8 cellular contexts compared by ENCODE assay signal in the genomic region with DNA sequence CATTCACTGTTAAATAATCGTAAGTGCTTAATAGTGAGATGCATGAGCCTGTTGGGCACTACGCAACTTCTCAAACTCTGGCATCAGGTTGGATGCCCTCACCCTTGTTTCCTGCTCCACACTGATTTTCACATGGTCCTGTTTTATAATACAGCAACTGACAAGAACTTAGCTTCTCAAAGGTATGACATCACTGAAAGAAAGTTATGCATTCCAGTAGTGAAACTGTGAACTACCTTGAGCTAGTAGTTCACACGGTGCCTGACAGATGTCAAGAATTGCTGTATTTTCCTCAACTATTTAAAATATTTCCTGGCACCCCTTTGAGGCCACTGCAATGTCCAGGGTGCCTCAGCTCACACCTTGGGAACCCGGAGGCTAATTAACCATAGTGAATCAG.
DNase-seq lines count a peak whose midpoint lies in the region; ATAC-seq and TF ChIP-seq lines count a peak whose summit lies in the region.
"Had no signal": no experiment of that assay in that cellular context is flagged by ENCODE, and none has a peak within 500 bp of the region (broad histone marks: within the 10 kb centered on the region; RNA-seq: fewer than 3 reads in every experiment).

No MANE protein-coding gene starts in this region.

- peaks cover 2% of the 10 kb centered on the region for H3K4me1 Mint-ChIP-seq in osteocyte (ENCODE audit: unreplicated experiment)

- ATAC-seq in GM18508 (IDR thresholded peaks at IDR 0.05; ENCODE audit: insufficient read depth, unreplicated experiment), result peak; percentile 69
- ATAC-seq in GM19351 (IDR thresholded peaks at IDR 0.05; ENCODE audit: unreplicated experiment), result peak; percentile 87
- peak; percentile 90 for ATAC-seq in HG02852 (IDR thresholded peaks at IDR 0.05; ENCODE audit: unreplicated experiment)
- peak; percentile 68 for ATAC-seq in HG03575 (IDR thresholded peaks at IDR 0.05; ENCODE audit: extremely low read depth, insufficient number of reproducible peaks, low FRiP score, unreplicated experiment)

- no peaks in the 10 kb centered on the region for H3K36me3 Mint-ChIP-seq in osteocyte (ENCODE audit: unreplicated experiment)

- TF ChIP-seq CTCF in osteocyte (IDR thresholded peaks at IDR 0.05), result no peak

- H3K4me3 Mint-ChIP-seq in osteocyte (ENCODE audit: unreplicated experiment), result no peak overlapping the region

- H3K9me3 Mint-ChIP-seq in osteocyte (ENCODE audit: unreplicated experiment), result no peaks in the 10 kb centered on the region

- H3K27me3 Mint-ChIP-seq in osteocyte (ENCODE audit: unreplicated experiment), result peaks cover 9% of the 10 kb centered on the region

- no peak overlapping the region for H3K27ac Mint-ChIP-seq in osteocyte (ENCODE audit: unreplicated experiment)

- DNase-seq in osteocyte (ENCODE audit: extremely low spot score, unreplicated experiment) (no peak), NCI-H2107 (lab: John Stamatoyannopoulos, UW) (no peak)
- DNase-seq in activated CD8-positive, alpha-beta memory T cell treated with anti-CD3 and anti-CD28 coated beads for 24 hours, result no peak
- DNase-seq: DND-41 had no signal
